In genomic region chr20:19969507-19970255, GRCh38 we compare ENCODE assay signal across 12 cellular contexts.
"Had no signal": no experiment of that assay in that cellular context is flagged by ENCODE, and none has a peak within 500 bp of the region (broad histone marks: within the 10 kb centered on the region; RNA-seq: fewer than 3 reads in every experiment).

No MANE protein-coding gene starts in this region.

- H3K4me2 ChIP-seq: neural progenitor cell had no signal

- H3K27me3 ChIP-seq: left lung, neural progenitor cell, ovary, stomach, tibial artery had no signal

- H3K9ac ChIP-seq: neural progenitor cell had no signal

- H3K4me3 ChIP-seq: left lung, neural progenitor cell, ovary, stomach, tibial artery had no signal

- ATAC-seq: activated CD8-positive, alpha-beta T cell treated with anti-CD3 and anti-CD28 coated beads, Interleukin-2, amount 10 ng/mL, durations not matched to agents 7 days and 5 days; left lung had no signal

- H3K4me1 ChIP-seq: neural progenitor cell had no signal

- H3K4me3 Mint-ChIP-seq: activated CD8-positive, alpha-beta T cell treated with anti-CD3 and anti-CD28 coated beads, Interleukin-2, amount 10 ng/mL, durations not matched to agents 7 days and 5 days; activated naive CD4-positive, alpha-beta T cell treated with anti-CD3 and anti-CD28 coated beads for 36 hours; neural progenitor cell had no signal

- H3K9me3 ChIP-seq: left lung, ovary, stomach, tibial artery had no signal

- H3K27ac ChIP-seq: neural progenitor cell, ovary, stomach had no signal

- H3K9me3 Mint-ChIP-seq: activated naive CD4-positive, alpha-beta T cell treated with anti-CD3 and anti-CD28 coated beads for 36 hours; neural progenitor cell had no signal

- H3K27ac Mint-ChIP-seq: activated CD8-positive, alpha-beta T cell treated with anti-CD3 and anti-CD28 coated beads, Interleukin-2, amount 10 ng/mL, durations not matched to agents 7 days and 5 days; activated naive CD4-positive, alpha-beta T cell treated with anti-CD3 and anti-CD28 coated beads for 36 hours; neural progenitor cell had no signal

- DNase-seq: activated CD4-positive, alpha-beta T cell treated with anti-CD3 and anti-CD28 coated beads for 48 hours; activated CD8-positive, alpha-beta memory T cell treated with anti-CD3 and anti-CD28 coated beads, Interleukin-2, amount 50 U/mL, for 48 hours; activated CD8-positive, alpha-beta T cell treated with anti-CD3 and anti-CD28 coated beads, Interleukin-2, amount 10 ng/mL, durations not matched to agents 7 days and 5 days; activated naive CD4-positive, alpha-beta T cell treated with anti-CD3 and anti-CD28 coated beads for 36 hours; islet precursor cell; left lung; mesendoderm; ovary; stomach; T-helper 1 cell; tibial artery had no signal

- H3K36me3 ChIP-seq: neural progenitor cell, ovary had no signal

- H2AFZ ChIP-seq: neural progenitor cell had no signal
